Comparison of ENCODE assay signal across 1 cellular context in genomic region chr1:155137550-155137949, GRCh38.
TF ChIP-seq lines count a peak whose summit lies in the region.

No MANE protein-coding gene starts in this region.

TF ChIP-seq in GM12878, 131 proteins besides CTCF, POLR2A, EP300 and RAD21:
- TF ChIP-seq TCF3 (IDR thresholded peaks at IDR 0.05; ENCODE audit: borderline replicate concordance, insufficient read depth, low read depth, low read length) (no peak), E4F1 (IDR thresholded peaks at IDR 0.05; ENCODE audit: borderline replicate concordance, partially characterized antibody) (no peak), RBBP5 (conservative IDR thresholded peaks at IDR 0.05) (no peak), WRNIP1 (IDR thresholded peaks at IDR 0.05; ENCODE audit: borderline replicate concordance, low read depth, low read length) (no peak), HSF1 (IDR thresholded peaks at IDR 0.05; ENCODE audit: low read depth, low read length) (no peak), SUPT20H (IDR thresholded peaks at IDR 0.05; ENCODE audit: borderline replicate concordance, control insufficient read depth, low read depth, low read length) (no peak), SMC3 (IDR thresholded peaks at IDR 0.05; ENCODE audit: borderline replicate concordance, low read length) (no peak), TCF7 (IDR thresholded peaks at IDR 0.05; ENCODE audit: borderline replicate concordance) (no peak), MEF2A (IDR thresholded peaks at IDR 0.05; ENCODE audit: insufficient read depth, low read depth, low read length) (no peak), IRF4 (IDR thresholded peaks at IDR 0.05; ENCODE audit: low read depth, low read length) (no peak), CREB1 (IDR thresholded peaks at IDR 0.05; ENCODE audit: low read depth) (no peak), USF2 (IDR thresholded peaks at IDR 0.05; ENCODE audit: borderline replicate concordance, low read depth, low read length) (no peak), POLR2AphosphoS5 (IDR thresholded peaks at IDR 0.05; ENCODE audit: low read length) (no peak), NR2C1 (IDR thresholded peaks at IDR 0.05) (no peak), ASH2L (IDR thresholded peaks at IDR 0.05; ENCODE audit: borderline replicate concordance, low read depth) (no peak), CEBPB (IDR thresholded peaks at IDR 0.05; ENCODE audit: borderline replicate concordance in 1 of 2, low read depth in 2 of 2, low read length in 2 of 2) (no peak), JUNB (IDR thresholded peaks at IDR 0.05) (no peak), NFIC (IDR thresholded peaks at IDR 0.05; ENCODE audit: low read depth, low read length) (no peak), NRF1 (conservative IDR thresholded peaks at IDR 0.05; ENCODE audit: low read depth, low read length) (no peak), RAD51 (IDR thresholded peaks at IDR 0.05) (no peak)
